8 cellular contexts compared by ENCODE assay signal in the genomic region with DNA sequence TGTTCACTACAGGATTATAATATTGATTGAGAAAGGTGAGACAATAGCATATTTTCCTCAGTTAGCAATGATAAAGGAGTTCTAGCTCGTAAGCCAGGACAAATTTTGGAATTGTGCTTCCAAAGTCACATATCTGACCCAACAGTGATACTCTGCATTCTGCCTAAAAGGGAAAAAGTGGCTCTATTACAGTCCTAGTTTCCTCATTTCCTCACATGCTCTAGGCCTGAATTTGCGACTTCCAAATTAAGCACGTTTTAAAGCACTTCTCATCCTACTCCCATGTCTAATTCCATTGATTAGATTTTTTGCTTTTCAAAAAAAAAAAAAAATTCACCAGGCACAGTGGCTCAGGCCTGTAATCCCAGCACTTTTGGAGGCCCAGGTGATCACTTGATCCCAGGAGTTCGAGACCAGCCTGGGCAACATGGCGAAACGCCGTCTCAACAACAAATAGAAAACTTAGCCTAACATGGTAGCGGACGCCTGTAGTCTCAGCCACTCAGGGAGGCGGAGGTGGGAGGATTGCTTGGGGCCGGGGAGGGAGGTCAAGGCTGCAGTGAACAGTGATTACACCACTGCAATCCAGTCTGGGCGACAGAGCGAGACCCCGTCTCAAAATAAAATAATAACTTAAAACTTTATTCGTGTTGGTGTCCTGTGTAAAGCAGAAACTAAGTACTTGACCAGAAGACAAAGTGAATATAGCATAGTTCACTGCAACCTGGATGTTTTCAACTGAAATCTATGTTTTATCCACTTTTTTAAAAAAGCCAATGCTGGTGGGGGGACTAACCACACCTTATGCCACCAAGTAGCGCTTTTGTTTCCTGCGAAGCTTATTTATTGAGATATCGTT. TPM values are rescaled to one million over a fixed set of nuclear protein-coding genes. Genes with fewer than 3 reads are reported as not detected.
DNase-seq lines count a peak whose midpoint lies in the region; ATAC-seq, FAIRE-seq and TF ChIP-seq lines count a peak whose summit lies in the region.

No MANE protein-coding gene starts in this region.

- SMC1A ChIA-PET in GM12878 (lab: Charles Lee; ENCODE audit: uncharacterized antibody, unreplicated experiment) = interaction anchor here (1.3 to 2.8 kb wide), 6 partner anchors 14 to 251 kb away, joined by 3 to 17 read pairs (median 4); partner anchors contain the start of genes MIB1 and SNRPD1

- no peaks in the 10 kb centered on the region for H3K9me3 Mint-ChIP-seq in Calu3 (ENCODE audit: low read depth, unreplicated experiment)
- H3K9me3 Mint-ChIP-seq in IgD-negative memory B cell = peaks cover 0 to 1% (median 0%) of the 10 kb centered on the region in 3 donors

- peak overlapping the region; percentile 89 for H3K4me2 ChIP-seq in GM12878 (ENCODE audit: control insufficient read depth, insufficient read depth)
- peak overlapping the region; percentile 27 for H3K4me2 ChIP-seq in mesendoderm (ENCODE audit: low read length)

- TSS peak; percentile 32 for BruUV-seq in Calu3 (replicated peaks; lab: Mats Ljungman, UMichigan)
- BruUV-seq in GM12878 (replicated peaks; lab: Mats Ljungman, UMichigan) = no TSS peak

- H4K8ac ChIP-seq in mesendoderm (ENCODE audit: low read depth, low read length) = no peak overlapping the region

- no peak overlapping the region for H2BK5ac ChIP-seq in mesendoderm (ENCODE audit: low read length)

- H2BK15ac ChIP-seq in mesendoderm (replicated peaks; ENCODE audit: low read depth) = no peak overlapping the region

- RAD21 ChIA-PET in GM12878 (lab: Charles Lee; ENCODE audit: unreplicated experiment) = interaction anchor here (1.1 to 2.4 kb wide), 3 partner anchors 14 to 254 kb away, joined by 4 to 8 read pairs (median 5); partner anchors contain the start of gene ABHD3

- no peak for TF ChIP-seq EP300 in GM12878 (IDR thresholded peaks at IDR 0.05; ENCODE audit: borderline replicate concordance in 1 of 2, control insufficient read depth in 1 of 2, low read depth in 2 of 2, low read length in 2 of 2)

- no peak for TF ChIP-seq RAD21 in GM12878 (IDR thresholded peaks at IDR 0.05; ENCODE audit: insufficient read depth, low read depth, low read length)

- intact Hi-C loops in Calu3 (cut with micrococcal nuclease; ENCODE audit: unreplicated experiment) = no loop called here
- intact Hi-C loops in GM12878 (cut with micrococcal nuclease; ENCODE audit: unreplicated experiment) = no loop called here

- H3K9ac ChIP-seq in GM12878 (ENCODE audit: control insufficient read depth, insufficient read depth, low read length) = peak overlapping the region; percentile 89
- H3K9ac ChIP-seq in mesendoderm (ENCODE audit: low read length) = peak overlapping the region; percentile 91

- peak overlapping the region; percentile 81 for H3K4me3 Mint-ChIP-seq in Calu3 (ENCODE audit: low read depth, unreplicated experiment)
- H3K4me3 Mint-ChIP-seq in IgD-negative memory B cell = peak overlapping the region; percentile 89 to 97 (median 96)

- no peak for TF ChIP-seq POLR2A in GM12878 (IDR thresholded peaks at IDR 0.05; ENCODE audit: low read depth, low read length)

- H3K4me1 ChIP-seq in GM12878 (ENCODE audit: control insufficient read depth, insufficient read depth, low read length) (peaks cover 18% of the 10 kb centered on the region), mesendoderm (ENCODE audit: control insufficient read depth, low read depth, low read length) (peaks cover 1% of the 10 kb centered on the region)

- H3K27me3 ChIP-seq in GM12878 (replicated peaks in 1 of 2; ENCODE audit: control insufficient read depth in 2 of 2, insufficient read depth in 2 of 2, low read length in 1 of 2) = no peaks in the 10 kb centered on the region
- no peaks in the 10 kb centered on the region for H3K27me3 ChIP-seq in mesendoderm (ENCODE audit: insufficient read depth, low read length, poor library complexity)

- CTCF ChIA-PET in Calu3 (lab: Charles Lee) (no interaction called here), GM12878 (lab: Yijun Ruan, JAX) (interaction anchor here (0.6 to 9.4 kb wide), 5 partner anchors 14 to 1628 kb away, joined by 3 to 173 read pairs (median 4); partner anchors contain the start of gene SNRPD1)

- H3K27ac Mint-ChIP-seq in Calu3 (ENCODE audit: unreplicated experiment) (peak overlapping the region; percentile 90), IgD-negative memory B cell (peak overlapping the region; percentile 98 to 100 (median 99))

- peak overlapping the region; percentile 55 for H3K18ac ChIP-seq in mesendoderm (ENCODE audit: low read length)

- no peak overlapping the region for H2BK120ac ChIP-seq in mesendoderm (ENCODE audit: low read depth, low read length)

- peak overlapping the region; percentile 90 for H3K27ac ChIP-seq in GM12878 (ENCODE audit: control insufficient read depth, insufficient read depth)
- H3K27ac ChIP-seq in mesendoderm (ENCODE audit: low read depth, low read length) = peak overlapping the region; percentile 91

- peak overlapping the region; percentile 52; the same call in 1 of the 2 replicates for H2AFZ ChIP-seq in GM12878 (ENCODE audit: control insufficient read depth, low read depth, low read length)

- ATAC-seq in GM12878 = no peak
- ATAC-seq in GM18909 (IDR thresholded peaks at IDR 0.05; ENCODE audit: poor library complexity, unreplicated experiment) = no peak
- ATAC-seq in HG03095 (IDR thresholded peaks at IDR 0.05; ENCODE audit: unreplicated experiment) = no peak
- ATAC-seq in GM19397 (IDR thresholded peaks at IDR 0.05; ENCODE audit: unreplicated experiment) = no peak

- H3K79me2 ChIP-seq in GM12878 (ENCODE audit: control insufficient read depth, insufficient read depth, low read length) (peaks cover 50% of the 10 kb centered on the region), mesendoderm (ENCODE audit: control insufficient read depth, insufficient read depth, low read length) (peaks cover 35% of the 10 kb centered on the region)

- H3K4me3 ChIP-seq in GM12878 = peak overlapping the region; percentile 76
- H3K4me3 ChIP-seq in mesendoderm (ENCODE audit: low read length) = peak overlapping the region; percentile 71

- H3K27me3 Mint-ChIP-seq in Calu3 (ENCODE audit: unreplicated experiment) = no peaks in the 10 kb centered on the region
- peaks cover 1% of the 10 kb centered on the region for H3K27me3 Mint-ChIP-seq in IgD-negative memory B cell

- no peaks in the 10 kb centered on the region for H3K9me3 ChIP-seq in GM12878 (replicated peaks; ENCODE audit: control insufficient read depth, insufficient read depth, low read length)

- no peaks in the 10 kb centered on the region for H4K20me1 ChIP-seq in GM12878 (ENCODE audit: control insufficient read depth, insufficient read depth)

- no peak overlapping the region for H3K4ac ChIP-seq in mesendoderm (ENCODE audit: low read depth, low read length)

- H3K4me1 Mint-ChIP-seq in Calu3 (ENCODE audit: low read depth, unreplicated experiment) (peaks cover 7% of the 10 kb centered on the region), IgD-negative memory B cell (peaks cover 22 to 35% (median 31%) of the 10 kb centered on the region in 3 donors)

- POLR2A ChIA-PET in GM12878 (lab: Charles Lee) = interaction anchor here (0.5 to 2.4 kb wide), 5 partner anchors 10 to 293 kb away, joined by 3 to 8 read pairs (median 3); no protein-coding TSS in a partner anchor

- peak; percentile 18 for FAIRE-seq in GM12878 (lab: Jason Lieb, UNC)

- H3K36me3 Mint-ChIP-seq in Calu3 (ENCODE audit: insufficient read depth, unreplicated experiment) (peaks cover 43% of the 10 kb centered on the region), IgD-negative memory B cell (no peaks in the 10 kb centered on the region)

- 20% methylated on average over 18 of the region's 18 CpGs for WGBS in GM12878 (ENCODE audit: insufficient coverage, insufficient replicate concordance, low lambda C conversion rate, missing lambda C conversion rate)
- no CpG with 5 or more reads among the region's 18 CpGs for WGBS in mesendoderm (ENCODE audit: extremely low coverage, insufficient coverage, low lambda C conversion rate)

- DNase-seq in Calu3 = peak; percentile 52
- DNase-seq in GM12878 (ENCODE audit: low read depth, low spot score) = no peak
- DNase-seq in mesendoderm = peak; percentile 41
- DNase-seq in D341Med (ENCODE audit: low spot score) = no peak

- in situ Hi-C loops in GM12878 (cut with MboI) = no loop called here

- H3K56ac ChIP-seq in mesendoderm (ENCODE audit: low read length) = peak overlapping the region; percentile 98

- no peak for TF ChIP-seq CTCF in Calu3 (IDR thresholded peaks at IDR 0.05; ENCODE audit: unreplicated experiment)
- no peak for TF ChIP-seq CTCF in GM12878 (IDR thresholded peaks at IDR 0.05 in 2 of 3, conservative IDR thresholded peaks at IDR 0.05 in 1 of 3; ENCODE audit: control insufficient read depth in 2 of 3, extremely low read depth in 1 of 3, insufficient read depth in 1 of 3, low read depth in 3 of 3, low read length in 3 of 3)

- peaks cover 3% of the 10 kb centered on the region for H3K79me1 ChIP-seq in mesendoderm (ENCODE audit: low read length)

- H3K23ac ChIP-seq in mesendoderm (ENCODE audit: low read length) = no peak overlapping the region

- H4K5ac ChIP-seq in mesendoderm (ENCODE audit: low read length) = no peak overlapping the region

- no peaks in the 10 kb centered on the region for H3K36me3 ChIP-seq in GM12878 (ENCODE audit: control insufficient read depth in 2 of 2, insufficient read depth in 2 of 2, low read length in 1 of 2)
- no peaks in the 10 kb centered on the region for H3K36me3 ChIP-seq in mesendoderm (ENCODE audit: control insufficient read depth, insufficient read depth, low read length)

- H2AK5ac ChIP-seq in mesendoderm (ENCODE audit: low read length) = no peak overlapping the region

RNA-seq across cellular contexts. Expression of gene ESCO1, which starts 1.5 kb away (rescaled TPM):
- total RNA-seq in Calu3 (2022) (21.8 and 24.2 TPM in 2 replicates), GM12878 (2014; rRNA removed) (14.7 and 17.1 TPM in 2 replicates), GM12878 (2014; rRNA removed; fragmentation: Illumina TruSeq; extraction: Trizol) (22.2 and 22.4 TPM in 2 replicates), GM12878 (2021) (11.6 and 13.3 TPM in 2 replicates)
- polyA plus RNA-seq in IgD-negative memory B cell (11.4 TPM), GM12878 (2011; rRNA removed) (15.7 and 29.3 TPM in 2 replicates), GM12878 (2014; fragmentation: Illumina TruSeq; extraction: Trizol) (16.2 and 20.6 TPM in 2 replicates), GM12878 (2014; fragmentation: Nextera tagmentation; extraction: Ambion mirVana) (10 to 100 TPM in 1 of 2 experiments, 1 to 10 TPM in 1; 9.6 to 11.2 TPM), GM12878 (2014; rRNA removed) (10.1 and 11.5 TPM in 2 replicates), GM12878 (2016; fragmentation: Nextera tagmentation; extraction: Ambion mirVana) (10 to 100 TPM in 1 of 2 experiments, 1 to 10 TPM in 1; 8.6 to 10.0 TPM)
- 46.5 and 47.4 TPM in 2 replicates for total RNA-seq in GM12878 (2013; cell fraction: nucleolus; rRNA removed)
- 6.1 TPM for polyA plus RNA-seq in GM12878 (2011; ENCODE audit: low read depth)
- 4.2 and 4.9 TPM in 2 replicates for polyA plus RNA-seq in GM12878 (2011; cell fraction: cytosol; rRNA removed)
- 13.1 and 15.4 TPM in 2 replicates for polyA plus RNA-seq in GM12878 (2011; cell fraction: nucleus; rRNA removed)
- polyA plus RNA-seq in GM12878 (2012) = 11.6 and 15.1 TPM in 2 replicates
- 8.3 and 10.5 TPM in 2 replicates for polyA minus RNA-seq in GM12878 (2011; rRNA and poly(A)+ RNA removed)
- 5.5 and 6.2 TPM in 2 replicates for polyA minus RNA-seq in GM12878 (2011; cell fraction: cytosol; rRNA and poly(A)+ RNA removed)
- 8.6 and 11.2 TPM in 2 replicates for polyA minus RNA-seq in GM12878 (2011; cell fraction: nucleus; rRNA and poly(A)+ RNA removed)
- polyA plus RNA-seq in mesendoderm (2013, experiment 1 of 2) = 18.3 TPM
- 18.9 TPM for polyA plus RNA-seq in mesendoderm (2013, experiment 2 of 2)

RNA-seq across cellular contexts. Expression of gene SNRPD1, which starts 13.2 kb away (rescaled TPM):
- total RNA-seq in Calu3 (2022) (107 and 112 TPM in 2 replicates), GM12878 (2014; rRNA removed) (52.6 and 75.0 TPM in 2 replicates), GM12878 (2014; rRNA removed; fragmentation: Illumina TruSeq; extraction: Trizol) (244 and 254 TPM in 2 replicates), GM12878 (2021) (143 and 146 TPM in 2 replicates)
- polyA plus RNA-seq in IgD-negative memory B cell (102 TPM), GM12878 (2011; rRNA removed) (193 and 309 TPM in 2 replicates), GM12878 (2014; fragmentation: Illumina TruSeq; extraction: Trizol) (201 and 258 TPM in 2 replicates), GM12878 (2014; fragmentation: Nextera tagmentation; extraction: Ambion mirVana) (100 to 1,000 TPM; 842 to 866 TPM), GM12878 (2014; rRNA removed) (110 and 120 TPM in 2 replicates), GM12878 (2016; fragmentation: Nextera tagmentation; extraction: Ambion mirVana) (100 to 1,000 TPM; 569 to 614 TPM)
- 12.8 and 13.2 TPM in 2 replicates for total RNA-seq in GM12878 (2013; cell fraction: nucleolus; rRNA removed)
- 67.6 TPM for polyA plus RNA-seq in GM12878 (2011; ENCODE audit: low read depth)
- 28.5 and 46.8 TPM in 2 replicates for polyA plus RNA-seq in GM12878 (2011; cell fraction: cytosol; rRNA removed)
- 8.9 and 19.6 TPM in 2 replicates for polyA plus RNA-seq in GM12878 (2011; cell fraction: nucleus; rRNA removed)
- 69.7 and 81.5 TPM in 2 replicates for polyA plus RNA-seq in GM12878 (2012)
- 10.8 and 15.3 TPM in 2 replicates for polyA minus RNA-seq in GM12878 (2011; rRNA and poly(A)+ RNA removed)
- polyA minus RNA-seq in GM12878 (2011; cell fraction: cytosol; rRNA and poly(A)+ RNA removed) = 21.1 and 26.8 TPM in 2 replicates
- polyA minus RNA-seq in GM12878 (2011; cell fraction: nucleus; rRNA and poly(A)+ RNA removed) = 5.7 and 12.4 TPM in 2 replicates
- 283 TPM for polyA plus RNA-seq in mesendoderm (2013, experiment 1 of 2)
- polyA plus RNA-seq in mesendoderm (2013, experiment 2 of 2) = 272 TPM

Comparison
In these comparisons a context has a peak if more than half of its experiments do, and no peak if none do; other contexts are left out.
1. DNase-seq: peak in Calu3 (single experiment) and mesendoderm (single experiment); none in GM12878 (single experiment) and D341Med (single experiment).